8 cellular contexts compared by ENCODE assay signal in the genomic region with DNA sequence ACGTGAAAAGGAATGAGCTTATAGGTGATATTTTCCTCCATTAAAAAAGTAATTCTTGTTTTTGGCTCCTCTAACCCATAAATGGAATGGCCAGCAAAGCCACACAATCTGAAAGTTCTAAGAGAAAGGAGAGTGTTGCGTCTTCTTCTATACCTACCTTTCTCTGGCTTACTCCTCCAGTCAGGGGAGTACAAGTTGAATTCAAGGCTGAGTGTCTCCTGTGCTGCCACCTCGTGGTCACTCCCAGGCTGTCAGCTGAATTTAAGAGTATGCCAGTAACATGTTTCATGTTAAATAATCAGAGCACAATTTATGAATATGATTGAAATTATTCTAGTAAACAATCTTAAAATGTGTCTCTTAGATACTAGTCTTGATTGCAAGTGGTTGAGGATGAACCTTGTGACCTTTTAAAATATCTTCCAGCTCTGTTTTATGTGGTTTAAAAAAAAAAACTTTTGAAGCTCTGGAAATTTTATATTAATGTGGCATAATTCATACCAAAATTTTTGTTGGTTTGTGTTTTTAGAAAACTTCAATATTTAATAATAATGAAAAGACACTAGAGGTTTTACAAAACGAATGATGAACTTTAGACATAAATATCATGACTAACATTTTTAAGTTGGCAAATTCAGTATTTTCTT. TPM values are rescaled to one million over a fixed set of nuclear protein-coding genes. Genes with fewer than 3 reads are reported as not detected.
DNase-seq lines count a peak whose midpoint lies in the region; ATAC-seq and TF ChIP-seq lines count a peak whose summit lies in the region.

No MANE protein-coding gene starts in this region.

- no peak for TF ChIP-seq CTCF in lower leg skin (IDR thresholded peaks at IDR 0.05)

- no peak for TF ChIP-seq POLR2A in lower leg skin (IDR thresholded peaks at IDR 0.05)

- intact Hi-C loops in lower leg skin (cut with DNase I; ENCODE audit: low total_unique reads): loop anchor here (10.0 kb wide), 1 partner anchor 206 kb away; no protein-coding TSS in a partner anchor

- ATAC-seq in GM19035 (IDR thresholded peaks at IDR 0.05; ENCODE audit: unreplicated experiment) (peak; percentile 88), HG03354 (IDR thresholded peaks at IDR 0.05; ENCODE audit: poor library complexity, severe bottlenecking, unreplicated experiment) (peak; percentile 95)

- 22 to 31% methylated on average over 4 of the region's 4 CpGs for WGBS in lower leg skin, 2 donors

- DNase-seq in Ammon's horn (ENCODE audit: low spot score) (peak; percentile 72), NCI-H524 treated with DMSO at 0.1 percent for 48 hours (lab: John Stamatoyannopoulos, UW) (peak; percentile 10), dedifferentiated amniotic fluid mesenchymal stem cell (ENCODE audit: extremely low spot score) (peak; percentile 75), lower leg skin (ENCODE audit: low spot score in 2 of 2) (peak; percentile 65 to 92)
- peak; percentile 86 for DNase-seq in activated CD4-positive, alpha-beta T cell treated with anti-CD3 and anti-CD28 coated beads for 48 hours
- DNase-seq in stimulated activated CD8-positive, alpha-beta memory T cell treated with anti-CD3 and anti-CD28 coated beads, Interleukin-12 subunit alpha, Interleukin-12 subunit beta, amount 100 ng/mL, for 4 hours (ENCODE audit: low read depth): peak; percentile 35

- no peak overlapping the region for H3K4me3 ChIP-seq in lower leg skin (ENCODE audit: low read depth, poor library complexity, severe bottlenecking)

RNA-seq across cellular contexts. Expression of a gene that starts 31.7 kb away (rescaled TPM):
- total RNA-seq in lower leg skin: 1 to 10 TPM; 1.4 to 3.0 (median 2.1) TPM

Comparison
In these comparisons a context has a peak if more than half of its experiments do, and no peak if none do; other contexts are left out.
1. DNase-seq: peak in every context shown above with its lines; median percentile 86 in activated CD4-positive, alpha-beta T cell treated with anti-CD3 and anti-CD28 coated beads for 48 hours; 78 in lower leg skin; 75 in dedifferentiated amniotic fluid mesenchymal stem cell; 72 in Ammon's horn; 35 in stimulated activated CD8-positive, alpha-beta memory T cell treated with anti-CD3 and anti-CD28 coated beads, Interleukin-12 subunit alpha, Interleukin-12 subunit beta, amount 100 ng/mL, for 4 hours; 10 in NCI-H524 treated with DMSO at 0.1 percent for 48 hours.